17 cellular contexts compared by ENCODE assay signal in genomic region chr9:121737481-121737931, GRCh38.
DNase-seq lines count a peak whose midpoint lies in the region; ATAC-seq and TF ChIP-seq lines count a peak whose summit lies in the region.
"Had no signal": no experiment of that assay in that cellular context is flagged by ENCODE, and none has a peak within 500 bp of the region (broad histone marks: within the 10 kb centered on the region; RNA-seq: fewer than 3 reads in every experiment).

No MANE protein-coding gene starts in this region.

- no peak for TF ChIP-seq CTCF in colonic mucosa (IDR thresholded peaks at IDR 0.05)
- TF ChIP-seq CTCF in nephron (IDR thresholded peaks at IDR 0.05; ENCODE audit: unreplicated experiment in 3 of 3), result no peak
- TF ChIP-seq CTCF in tibial artery (IDR thresholded peaks at IDR 0.05), result no peak

- no peaks in the 10 kb centered on the region for H3K36me3 ChIP-seq in KOPT-K1 (ENCODE audit: insufficient read depth, low read length)
- no peaks in the 10 kb centered on the region for H3K36me3 ChIP-seq in colonic mucosa
- H3K36me3 ChIP-seq in tibial artery, result no peaks in the 10 kb centered on the region

- peak overlapping the region in 2 of 3 experiments; percentile 65 to 77 for H3K4me3 Mint-ChIP-seq in nephron
- H3K4me3 Mint-ChIP-seq: CD4-positive, alpha-beta memory T cell had no signal

- H3K4me3 ChIP-seq in colonic mucosa (peak overlapping the region; percentile 44), tibial artery (peak overlapping the region in 1 of 2 donors; percentile 58)

- peak overlapping the region; percentile 80 to 94 for H3K9ac ChIP-seq in colonic mucosa (ENCODE audit: low read depth in 2 of 2, low read length in 2 of 2)

- peaks cover 21% of the 10 kb centered on the region for H3K4me1 ChIP-seq in colonic mucosa
- H3K4me1 ChIP-seq in tibial artery, result peaks cover 0 to 87% (median 83%) of the 10 kb centered on the region in 4 donors

- peak overlapping the region; percentile 73 for H3K27ac ChIP-seq in KOPT-K1 (ENCODE audit: low read depth, low read length, poor library complexity, severe bottlenecking)
- H3K27ac ChIP-seq in colonic mucosa, result peak overlapping the region; percentile 95
- H3K27ac ChIP-seq in tibial artery, result peak overlapping the region; percentile 91 to 93

- H3K4me1 Mint-ChIP-seq in nephron, result peaks cover 79% of the 10 kb centered on the region

- peak overlapping the region in 2 of 3 experiments; percentile 83 to 89 for H3K27ac Mint-ChIP-seq in nephron
- H3K27ac Mint-ChIP-seq: CD4-positive, alpha-beta memory T cell; T-cell had no signal

- H3K9me3 ChIP-seq in KOPT-K1 (ENCODE audit: insufficient read depth, low read length, poor library complexity, severe bottlenecking) (no peaks in the 10 kb centered on the region), colonic mucosa (no peaks in the 10 kb centered on the region), tibial artery (no peaks in the 10 kb centered on the region)

- no peaks in the 10 kb centered on the region for H3K36me3 Mint-ChIP-seq in nephron (ENCODE audit: low read depth)
- H3K36me3 Mint-ChIP-seq: CD4-positive, alpha-beta memory T cell; T-cell had no signal

- no peaks in the 10 kb centered on the region for H3K9me3 Mint-ChIP-seq in nephron
- H3K9me3 Mint-ChIP-seq: T-cell had no signal

- no peaks in the 10 kb centered on the region for H3K27me3 Mint-ChIP-seq in nephron (ENCODE audit: low read depth)

- no peak for ATAC-seq in HG03432 (IDR thresholded peaks at IDR 0.05; ENCODE audit: unreplicated experiment)
- ATAC-seq: activated CD4-positive, CD25-positive, alpha-beta regulatory T cell treated with anti-CD3 and anti-CD28 coated beads, Interleukin-2, amount 50 U/mL, for 24 hours; T-cell had no signal

- DNase-seq in colonic mucosa (no peak), tibial artery (no peak), AG08395 (ENCODE audit: low spot score) (no peak), DMS53 treated with DMSO at 0.1 percent for 48 hours (lab: John Stamatoyannopoulos, UW; ENCODE audit: unreplicated experiment) (no peak)
- no peak for DNase-seq in activated naive CD4-positive, alpha-beta T cell treated with Interleukin-2 at 50 U/mL for 16 hours
- DNase-seq: activated T-cell treated with anti-CD3 and anti-CD28 coated beads for 4 hours; CD4-positive, alpha-beta memory T cell; GF-D8; GOT3; MM.1S; NCI-H2107; stimulated activated CD4-positive, alpha-beta T cell treated with anti-CD3 and anti-CD28 coated beads, Interleukin-2, amount 100 ng/mL, for 48 hours; T-cell had no signal

- no peaks in the 10 kb centered on the region for H3K27me3 ChIP-seq in colonic mucosa
- no peaks in the 10 kb centered on the region for H3K27me3 ChIP-seq in tibial artery

- intact Hi-C loops in colonic mucosa (cut with DNase I) (no loop called here), tibial artery (cut with DNase I; ENCODE audit: low total_unique reads) (no loop called here)
